Comparison of ENCODE assay signal across 9 cellular contexts in genomic region chr3:59313365-59313764, GRCh38.
DNase-seq lines count a peak whose midpoint lies in the region; ATAC-seq, FAIRE-seq and TF ChIP-seq lines count a peak whose summit lies in the region.
"Had no signal": no experiment of that assay in that cellular context is flagged by ENCODE, and none has a peak within 500 bp of the region (broad histone marks: within the 10 kb centered on the region; RNA-seq: fewer than 3 reads in every experiment).

No MANE protein-coding gene starts in this region.

- no peak overlapping the region for H3K27ac ChIP-seq in PC-9
- H3K27ac ChIP-seq in astrocyte (ENCODE audit: low read depth, low read length) = no peak overlapping the region

- BruUV-seq in PC-9 (replicated peaks; lab: Mats Ljungman, UMichigan) = no TSS peak

- DNase-seq in ACHN = peak; percentile 56
- DNase-seq in GM12865 (ENCODE audit: low read depth) = peak; percentile 74
- no peak for DNase-seq in PC-9
- DNase-seq in astrocyte (ENCODE audit: low read depth) = no peak
- DNase-seq in left lobe of liver (ENCODE audit: low spot score) = peak; percentile 50
- DNase-seq in stimulated activated naive CD8-positive, alpha-beta T cell treated with anti-CD3 and anti-CD28 coated beads, Interleukin-15, amount 100 ng/mL, for 72 hours = peak; percentile 33 to 35
- no peak for DNase-seq in NCI-H345 treated with DMSO at 0.1 percent for 48 hours (lab: John Stamatoyannopoulos, UW; ENCODE audit: unreplicated experiment)

- POLR2A ChIA-PET in PC-9 (lab: Charles Lee; ENCODE audit: unreplicated experiment) = interaction anchor here (0.6 kb wide), 1 partner anchor 73 kb away, joined by 3 read pairs; no protein-coding TSS in a partner anchor

- no peaks in the 10 kb centered on the region for H3K9me3 ChIP-seq in PC-9 (ENCODE audit: insufficient read depth, low read depth)
- H3K9me3 ChIP-seq in astrocyte (ENCODE audit: insufficient read depth, low read depth, low read length) = no peaks in the 10 kb centered on the region

- H3K9ac ChIP-seq in astrocyte (ENCODE audit: low read length) = no peak overlapping the region

- no peaks in the 10 kb centered on the region for H3K4me1 ChIP-seq in PC-9 (replicated peaks; ENCODE audit: insufficient read depth)
- no peaks in the 10 kb centered on the region for H3K4me1 ChIP-seq in astrocyte (ENCODE audit: insufficient read depth, low read length)

- H3K4me3 ChIP-seq in GM12865 (ENCODE audit: low read depth, low read length) (no peak overlapping the region), PC-9 (no peak overlapping the region), astrocyte (ENCODE audit: insufficient read depth, low read depth, low read length) (no peak overlapping the region)

- H3K27ac Mint-ChIP-seq in astrocyte (ENCODE audit: unreplicated experiment) = no peak overlapping the region
- H3K27ac Mint-ChIP-seq in stimulated activated naive CD8-positive, alpha-beta T cell treated with anti-CD3 and anti-CD28 coated beads, Interleukin-15, amount 100 ng/mL, for 72 hours = no peak overlapping the region

- H3K4me2 ChIP-seq in PC-9 (no peak overlapping the region), astrocyte (ENCODE audit: low read length) (no peak overlapping the region)

- CTCF ChIA-PET in PC-9 (lab: Charles Lee) = interaction anchor here (1.7 kb wide), 1 partner anchor 544 kb away, joined by 3 read pairs; no protein-coding TSS in a partner anchor

- H3K9me3 Mint-ChIP-seq in astrocyte (ENCODE audit: unreplicated experiment) = no peaks in the 10 kb centered on the region
- no peaks in the 10 kb centered on the region for H3K9me3 Mint-ChIP-seq in stimulated activated naive CD8-positive, alpha-beta T cell treated with anti-CD3 and anti-CD28 coated beads, Interleukin-15, amount 100 ng/mL, for 72 hours
- H3K9me3 Mint-ChIP-seq: immature natural killer cell had no signal

- H3K27me3 Mint-ChIP-seq in astrocyte (ENCODE audit: low read depth, unreplicated experiment) = no peaks in the 10 kb centered on the region
- no peaks in the 10 kb centered on the region for H3K27me3 Mint-ChIP-seq in stimulated activated naive CD8-positive, alpha-beta T cell treated with anti-CD3 and anti-CD28 coated beads, Interleukin-15, amount 100 ng/mL, for 72 hours

- FAIRE-seq in astrocyte (lab: Jason Lieb, UNC) = no peak

- H3K36me3 ChIP-seq in PC-9 (ENCODE audit: low read depth) (no peaks in the 10 kb centered on the region), astrocyte (ENCODE audit: insufficient read depth, low read length) (no peaks in the 10 kb centered on the region)

- TF ChIP-seq CTCF in GM12865 (IDR thresholded peaks at IDR 0.05; ENCODE audit: insufficient read depth, low read depth, low read length, missing control alignments) = peak; percentile 78
- peak; percentile 56 for TF ChIP-seq CTCF in PC-9 (conservative IDR thresholded peaks at IDR 0.05)
- peak; percentile 32 for TF ChIP-seq CTCF in astrocyte (IDR thresholded peaks at IDR 0.05; ENCODE audit: insufficient read depth, low read depth, low read length)

- intact Hi-C loops in PC-9 (cut with micrococcal nuclease; ENCODE audit: unreplicated experiment) = no loop called here

- H3F3A ChIP-seq in PC-9 (ENCODE audit: insufficient read depth, low read depth) = no peaks in the 10 kb centered on the region

- H3K4me1 Mint-ChIP-seq in astrocyte (ENCODE audit: low read depth, unreplicated experiment) = peaks cover 8% of the 10 kb centered on the region
- H3K4me1 Mint-ChIP-seq in stimulated activated naive CD8-positive, alpha-beta T cell treated with anti-CD3 and anti-CD28 coated beads, Interleukin-15, amount 100 ng/mL, for 72 hours = peaks cover 32% of the 10 kb centered on the region
- H3K4me1 Mint-ChIP-seq: immature natural killer cell had no signal

- H2AFZ ChIP-seq in PC-9 (no peak overlapping the region), astrocyte (ENCODE audit: low read depth, low read length) (no peak overlapping the region)

- H3K79me2 ChIP-seq in PC-9 (ENCODE audit: low read depth) (no peaks in the 10 kb centered on the region), astrocyte (ENCODE audit: insufficient read depth, low read length) (no peaks in the 10 kb centered on the region)

- in situ Hi-C loops in ACHN (cut with HindIII; ENCODE audit: low pct_ligation_motif_present, low pct_unique_long_range_greater_than_20kb, low sequenced_read_pairs) = no loop called here

- no peaks in the 10 kb centered on the region for H3K36me3 Mint-ChIP-seq in astrocyte (ENCODE audit: low read depth, unreplicated experiment)
- H3K36me3 Mint-ChIP-seq: immature natural killer cell had no signal

- H3K27me3 ChIP-seq in PC-9 (ENCODE audit: insufficient read depth, low read depth) (no peaks in the 10 kb centered on the region), astrocyte (ENCODE audit: insufficient read depth, low read length) (no peaks in the 10 kb centered on the region)

- H4K20me1 ChIP-seq in PC-9 (ENCODE audit: insufficient read depth) = no peaks in the 10 kb centered on the region
- H4K20me1 ChIP-seq in astrocyte (ENCODE audit: insufficient read depth, low read length) = no peaks in the 10 kb centered on the region

- no peaks in the 10 kb centered on the region for H3K9me2 ChIP-seq in PC-9 (ENCODE audit: insufficient read depth)

- H3K4me3 Mint-ChIP-seq in astrocyte (ENCODE audit: unreplicated experiment) = no peak overlapping the region
- H3K4me3 Mint-ChIP-seq in stimulated activated naive CD8-positive, alpha-beta T cell treated with anti-CD3 and anti-CD28 coated beads, Interleukin-15, amount 100 ng/mL, for 72 hours = no peak overlapping the region
- H3K4me3 Mint-ChIP-seq: immature natural killer cell had no signal

- peak; percentile 73 for ATAC-seq in HG02852 (IDR thresholded peaks at IDR 0.05; ENCODE audit: unreplicated experiment)
- ATAC-seq in left lobe of liver = peak; percentile 96
- ATAC-seq in stimulated activated naive CD8-positive, alpha-beta T cell treated with anti-CD3 and anti-CD28 coated beads, Interleukin-15, amount 100 ng/mL, for 72 hours = peak; percentile 79

Comparison
In these comparisons a context has a peak if more than half of its experiments do, and no peak if none do; other contexts are left out.
1. DNase-seq: peak in ACHN (single experiment), GM12865 (single experiment), left lobe of liver (single experiment) and stimulated activated naive CD8-positive, alpha-beta T cell treated with anti-CD3 and anti-CD28 coated beads, Interleukin-15, amount 100 ng/mL, for 72 hours (2 of 2); none in PC-9 (0 of 2), astrocyte (single experiment) and NCI-H345 treated with DMSO at 0.1 percent for 48 hours (single experiment).
2. Peak in every context shown above with its lines, with median percentiles within 50 percentile points of each other: CTCF ChIP-seq and ATAC-seq.